Comparison of ENCODE assay signal across 1 cellular context in genomic region chr3:136141891-136142290, GRCh38.
TF ChIP-seq lines count a peak whose summit lies in the region.

No MANE protein-coding gene starts in this region.

TF ChIP-seq in H1, 55 proteins besides CTCF, POLR2A, EP300 and RAD21:
- TF ChIP-seq CHD2 (IDR thresholded peaks at IDR 0.05; ENCODE audit: low read length): no peak
- no peak for TF ChIP-seq EZH2 (IDR thresholded peaks at IDR 0.05; ENCODE audit: low read depth, low read length, severe bottlenecking)
- no peak for TF ChIP-seq KDM4A (IDR thresholded peaks at IDR 0.05; ENCODE audit: low read depth, low read length, severe bottlenecking)
- TF ChIP-seq CEBPB (IDR thresholded peaks at IDR 0.05; ENCODE audit: low read depth, low read length): no peak
- TF ChIP-seq CBX8 (IDR thresholded peaks at IDR 0.05; ENCODE audit: borderline replicate concordance, low read depth, low read length): no peak
- TF ChIP-seq SIX5 (IDR thresholded peaks at IDR 0.05; ENCODE audit: low read depth, low read length): no peak
- TF ChIP-seq CBX5 (IDR thresholded peaks at IDR 0.05; ENCODE audit: low read depth, low read length): no peak
- no peak for TF ChIP-seq HDAC6 (IDR thresholded peaks at IDR 0.05; ENCODE audit: low read depth, low read length)
- TF ChIP-seq GABPA (IDR thresholded peaks at IDR 0.05; ENCODE audit: borderline replicate concordance, insufficient read depth, low read length): no peak
- no peak for TF ChIP-seq SUZ12 (IDR thresholded peaks at IDR 0.05; ENCODE audit: low read length)
- TF ChIP-seq USF2 (IDR thresholded peaks at IDR 0.05; ENCODE audit: low read length): no peak
